In the genomic region with DNA sequence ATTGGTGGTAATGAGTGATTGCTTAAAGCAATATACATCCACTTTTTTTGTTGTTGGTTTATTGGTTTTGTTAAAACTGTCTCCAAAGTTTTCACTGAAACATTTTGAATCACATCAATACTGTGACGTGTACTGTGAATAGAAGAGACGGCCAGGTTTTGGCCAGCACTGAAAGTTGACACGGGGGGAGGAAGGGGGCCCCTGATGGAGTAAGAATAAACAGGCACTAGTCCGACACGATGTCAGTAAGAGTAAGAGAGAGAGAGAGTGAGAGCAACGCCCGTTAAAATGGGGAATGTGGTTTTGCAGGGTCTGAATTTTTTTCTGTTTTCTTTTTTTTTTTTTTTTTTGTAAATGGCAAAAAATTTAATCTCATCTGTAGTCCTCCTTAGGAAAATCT, we compare ENCODE assay signal across 18 cellular contexts. TPM values are rescaled to one million over a fixed set of nuclear protein-coding genes. Genes with fewer than 3 reads are reported as not detected.
A peak's percentile ranks its signal among the peaks of the same experiment; 100 is the strongest.
DNase-seq lines count a peak whose midpoint lies in the region; ATAC-seq and TF ChIP-seq lines count a peak whose summit lies in the region.
"Had no signal": no experiment of that assay in that cellular context is flagged by ENCODE, and none has a peak within 500 bp of the region (broad histone marks: within the 10 kb centered on the region; RNA-seq: fewer than 3 reads in every experiment).

No MANE protein-coding gene starts in this region.

- peaks cover 29% of the 10 kb centered on the region for H3K36me3 Mint-ChIP-seq in activated T-helper 1 cell treated with anti-CD3 and anti-CD28 coated beads, Interleukin-12 subunit alpha, Interleukin-12 subunit beta, Interleukin-2, Interleukin-4 antibody, amounts not matched to agents 30 ng/mL and 10 ng/mL and 1 ng/mL, durations not matched to agents 14 hours and 24 hours and 36 hours (ENCODE audit: low read depth)
- peaks cover 68% of the 10 kb centered on the region for H3K36me3 Mint-ChIP-seq in stimulated activated effector memory CD8-positive, alpha-beta T cell treated with anti-CD3 and anti-CD28 coated beads, Interleukin-12 subunit alpha, Interleukin-12 subunit beta, amount 100 ng/mL, for 72 hours
- peaks cover 0 to 56% (median 7%) of the 10 kb centered on the region in 3 donors for H3K36me3 Mint-ChIP-seq in naive thymus-derived CD8-positive, alpha-beta T cell

- DNase-seq in Right ventricle myocardium inferior (ENCODE audit: missing footprints) (no peak), right atrium auricular region (ENCODE audit: low spot score) (no peak), left ventricle myocardium inferior (no peak), NCI-H345 treated with DMSO at 0.1 percent for 48 hours (lab: John Stamatoyannopoulos, UW; ENCODE audit: unreplicated experiment) (no peak)
- DNase-seq in activated T-helper 1 cell treated with anti-CD3 and anti-CD28 coated beads, Interleukin-12 subunit alpha, Interleukin-12 subunit beta, Interleukin-2, Interleukin-4 antibody, amounts not matched to agents 30 ng/mL and 10 ng/mL and 1 ng/mL, durations not matched to agents 14 hours and 24 hours and 36 hours (ENCODE audit: low spot score): no peak
- DNase-seq in stimulated activated effector memory CD8-positive, alpha-beta T cell treated with anti-CD3 and anti-CD28 coated beads, Interleukin-12 subunit alpha, Interleukin-12 subunit beta, amount 100 ng/mL, for 72 hours (ENCODE audit: low spot score in 2 of 2): no peak
- DNase-seq in naive thymus-derived CD8-positive, alpha-beta T cell: no peak
- DNase-seq: ACHN; CD4-positive, alpha-beta memory T cell; GOT3; NCI-H1092 treated with DMSO at 0.1 percent for 48 hours; NCI-H1694 treated with DMSO at 0.1 percent for 48 hours; NCI-H446 treated with DMSO at 0.1 percent for 48 hours; NCI-H748 treated with DMSO at 0.1 percent for 48 hours; PC-3 had no signal

- peak overlapping the region; percentile 21 for H3K27ac Mint-ChIP-seq in activated T-helper 1 cell treated with anti-CD3 and anti-CD28 coated beads, Interleukin-12 subunit alpha, Interleukin-12 subunit beta, Interleukin-2, Interleukin-4 antibody, amounts not matched to agents 30 ng/mL and 10 ng/mL and 1 ng/mL, durations not matched to agents 14 hours and 24 hours and 36 hours
- peak overlapping the region; percentile 75 for H3K27ac Mint-ChIP-seq in stimulated activated effector memory CD8-positive, alpha-beta T cell treated with anti-CD3 and anti-CD28 coated beads, Interleukin-12 subunit alpha, Interleukin-12 subunit beta, amount 100 ng/mL, for 72 hours
- peak overlapping the region in 3 of 10 donors; percentile 31 to 78 (median 53) for H3K27ac Mint-ChIP-seq in naive thymus-derived CD8-positive, alpha-beta T cell

- TF ChIP-seq CTCF in right atrium auricular region (IDR thresholded peaks at IDR 0.05) (no peak), left ventricle myocardium inferior (IDR thresholded peaks at IDR 0.05; ENCODE audit: borderline replicate concordance) (no peak)

- peak; percentile 68 for ATAC-seq in Right ventricle myocardium inferior
- ATAC-seq in stimulated activated effector memory CD8-positive, alpha-beta T cell treated with anti-CD3 and anti-CD28 coated beads, Interleukin-12 subunit alpha, Interleukin-12 subunit beta, amount 100 ng/mL, for 72 hours: no peak
- ATAC-seq in naive thymus-derived CD8-positive, alpha-beta T cell: no peak
- no peak for ATAC-seq in HG02678 (IDR thresholded peaks at IDR 0.05; ENCODE audit: unreplicated experiment)
- ATAC-seq: PC-3 had no signal

- no peaks in the 10 kb centered on the region for H3K27me3 ChIP-seq in right atrium auricular region
- no peaks in the 10 kb centered on the region for H3K27me3 ChIP-seq in left ventricle myocardium inferior (ENCODE audit: low read depth)

- no peaks in the 10 kb centered on the region for H3K9me3 Mint-ChIP-seq in activated T-helper 1 cell treated with anti-CD3 and anti-CD28 coated beads, Interleukin-12 subunit alpha, Interleukin-12 subunit beta, Interleukin-2, Interleukin-4 antibody, amounts not matched to agents 30 ng/mL and 10 ng/mL and 1 ng/mL, durations not matched to agents 14 hours and 24 hours and 36 hours
- no peaks in the 10 kb centered on the region for H3K9me3 Mint-ChIP-seq in stimulated activated effector memory CD8-positive, alpha-beta T cell treated with anti-CD3 and anti-CD28 coated beads, Interleukin-12 subunit alpha, Interleukin-12 subunit beta, amount 100 ng/mL, for 72 hours
- no peaks in the 10 kb centered on the region for H3K9me3 Mint-ChIP-seq in naive thymus-derived CD8-positive, alpha-beta T cell
- H3K9me3 Mint-ChIP-seq: CD4-positive, alpha-beta memory T cell had no signal

- H3K4me3 ChIP-seq in right atrium auricular region (no peak overlapping the region), left ventricle myocardium inferior (no peak overlapping the region)

- POLR2A ChIA-PET in naive thymus-derived CD8-positive, alpha-beta T cell (lab: Charles Lee): no interaction called here

- no peaks in the 10 kb centered on the region for H3K4me1 ChIP-seq in right atrium auricular region
- H3K4me1 ChIP-seq in left ventricle myocardium inferior: peaks cover 52% of the 10 kb centered on the region

- H3K27ac ChIP-seq in right atrium auricular region (no peak overlapping the region), left ventricle myocardium inferior (replicated peaks) (peak overlapping the region; percentile 16)
- H3K27ac ChIP-seq: KMS-11 had no signal

- intact Hi-C loops in Right ventricle myocardium inferior (cut with DNase I): no loop called here
- intact Hi-C loops in activated T-helper 1 cell treated with anti-CD3 and anti-CD28 coated beads, Interleukin-12 subunit alpha, Interleukin-12 subunit beta, Interleukin-2, Interleukin-4 antibody, amounts not matched to agents 30 ng/mL and 10 ng/mL and 1 ng/mL, durations not matched to agents 14 hours and 24 hours and 36 hours (cut with micrococcal nuclease): no loop called here
- intact Hi-C loops in left ventricle myocardium inferior (cut with micrococcal nuclease): no loop called here

- no peak overlapping the region for H3K4me3 Mint-ChIP-seq in activated T-helper 1 cell treated with anti-CD3 and anti-CD28 coated beads, Interleukin-12 subunit alpha, Interleukin-12 subunit beta, Interleukin-2, Interleukin-4 antibody, amounts not matched to agents 30 ng/mL and 10 ng/mL and 1 ng/mL, durations not matched to agents 14 hours and 24 hours and 36 hours
- no peak overlapping the region for H3K4me3 Mint-ChIP-seq in stimulated activated effector memory CD8-positive, alpha-beta T cell treated with anti-CD3 and anti-CD28 coated beads, Interleukin-12 subunit alpha, Interleukin-12 subunit beta, amount 100 ng/mL, for 72 hours
- H3K4me3 Mint-ChIP-seq in naive thymus-derived CD8-positive, alpha-beta T cell: no peak overlapping the region
- H3K4me3 Mint-ChIP-seq: B cell; CD4-positive, alpha-beta memory T cell had no signal

- H3K9me3 ChIP-seq in right atrium auricular region (no peaks in the 10 kb centered on the region), left ventricle myocardium inferior (replicated peaks) (no peaks in the 10 kb centered on the region)

- no peaks in the 10 kb centered on the region for H3K27me3 Mint-ChIP-seq in activated T-helper 1 cell treated with anti-CD3 and anti-CD28 coated beads, Interleukin-12 subunit alpha, Interleukin-12 subunit beta, Interleukin-2, Interleukin-4 antibody, amounts not matched to agents 30 ng/mL and 10 ng/mL and 1 ng/mL, durations not matched to agents 14 hours and 24 hours and 36 hours (ENCODE audit: insufficient read depth)
- H3K27me3 Mint-ChIP-seq in naive thymus-derived CD8-positive, alpha-beta T cell: no peaks in the 10 kb centered on the region
- H3K27me3 Mint-ChIP-seq: B cell; CD4-positive, alpha-beta memory T cell had no signal

- H3K4me1 Mint-ChIP-seq in activated T-helper 1 cell treated with anti-CD3 and anti-CD28 coated beads, Interleukin-12 subunit alpha, Interleukin-12 subunit beta, Interleukin-2, Interleukin-4 antibody, amounts not matched to agents 30 ng/mL and 10 ng/mL and 1 ng/mL, durations not matched to agents 14 hours and 24 hours and 36 hours (ENCODE audit: low read depth): no peaks in the 10 kb centered on the region
- H3K4me1 Mint-ChIP-seq in stimulated activated effector memory CD8-positive, alpha-beta T cell treated with anti-CD3 and anti-CD28 coated beads, Interleukin-12 subunit alpha, Interleukin-12 subunit beta, amount 100 ng/mL, for 72 hours: no peaks in the 10 kb centered on the region
- H3K4me1 Mint-ChIP-seq in naive thymus-derived CD8-positive, alpha-beta T cell: peaks cover 0 to 9% (median 1%) of the 10 kb centered on the region in 4 donors
- H3K4me1 Mint-ChIP-seq: B cell; CD4-positive, alpha-beta memory T cell had no signal

- H3K36me3 ChIP-seq in right atrium auricular region (peaks cover 14% of the 10 kb centered on the region), left ventricle myocardium inferior (peaks cover 47% of the 10 kb centered on the region)

RNA-seq across cellular contexts. Expression of a gene that starts 14.7 kb away (rescaled TPM):
- 459 TPM for total RNA-seq in Right ventricle myocardium inferior
- total RNA-seq in right atrium auricular region: 100 to 1,000 TPM; 428 to 539 TPM
- 200 and 205 TPM in 2 replicates for total RNA-seq in activated T-helper 1 cell treated with anti-CD3 and anti-CD28 coated beads, Interleukin-12 subunit alpha, Interleukin-12 subunit beta, Interleukin-2, Interleukin-4 antibody, amounts not matched to agents 30 ng/mL and 10 ng/mL and 1 ng/mL, durations not matched to agents 14 hours and 24 hours and 36 hours
- 461 TPM for total RNA-seq in left ventricle myocardium inferior
- 10 to 100 TPM; 85.2 to 86.7 TPM for total RNA-seq in naive thymus-derived CD8-positive, alpha-beta T cell
- 100 to 1,000 TPM; 290 to 344 (median 340) TPM for polyA plus RNA-seq in naive thymus-derived CD8-positive, alpha-beta T cell

RNA-seq across cellular contexts. Expression of a gene that starts 46.8 kb away (rescaled TPM):
- total RNA-seq in Right ventricle myocardium inferior: 12.4 TPM
- total RNA-seq in right atrium auricular region: 10 to 100 TPM; 11.0 to 12.4 TPM
- 15.1 and 16.0 TPM in 2 replicates for total RNA-seq in activated T-helper 1 cell treated with anti-CD3 and anti-CD28 coated beads, Interleukin-12 subunit alpha, Interleukin-12 subunit beta, Interleukin-2, Interleukin-4 antibody, amounts not matched to agents 30 ng/mL and 10 ng/mL and 1 ng/mL, durations not matched to agents 14 hours and 24 hours and 36 hours
- total RNA-seq in left ventricle myocardium inferior: 12.1 TPM
- 1 to 10 TPM; 3.2 to 5.0 TPM for total RNA-seq in naive thymus-derived CD8-positive, alpha-beta T cell
- 1 to 10 TPM; 2.0 to 3.1 (median 2.1) TPM for polyA plus RNA-seq in naive thymus-derived CD8-positive, alpha-beta T cell
